ENCODE assay signal across 8 cellular contexts in genomic region chr6:29964553-29964903, GRCh38. TPM values are rescaled to one million over a fixed set of nuclear protein-coding genes. Genes with fewer than 3 reads are reported as not detected.
DNase-seq lines count a peak whose midpoint lies in the region; ATAC-seq and TF ChIP-seq lines count a peak whose summit lies in the region.

No MANE protein-coding gene starts in this region.

- peak overlapping the region; percentile 61 for H3K4me3 ChIP-seq in SJCRH30
- peak overlapping the region in 3 of 4 experiments; percentile 45 to 60 (median 50) for H3K4me3 ChIP-seq in fibroblast of lung (replicated peaks in 1 of 4; ENCODE audit: control extremely low read depth in 1 of 4, insufficient read depth in 1 of 4, low read depth in 3 of 4, low read length in 4 of 4)
- H3K4me3 ChIP-seq in skeletal muscle satellite cell (ENCODE audit: low read length), result peak overlapping the region; percentile 69

- H3K4me2 ChIP-seq in fibroblast of lung (ENCODE audit: extremely low read depth, insufficient read depth, low read length), result peak overlapping the region; percentile 92
- H3K4me2 ChIP-seq in skeletal muscle satellite cell (ENCODE audit: low read length), result peak overlapping the region; percentile 92

- H3K36me3 ChIP-seq in SJCRH30 (0 out of 2 replicates have a peak, but pooled peaks cover 2% of the 10 kb centered on the region), fibroblast of lung (ENCODE audit: control insufficient read depth, insufficient read depth, low read length) (no peaks in the 10 kb centered on the region), skeletal muscle satellite cell (ENCODE audit: insufficient read depth, low read length) (no peaks in the 10 kb centered on the region)

- H3K9ac ChIP-seq in fibroblast of lung (ENCODE audit: insufficient read depth, low read length) (no peak overlapping the region), skeletal muscle satellite cell (ENCODE audit: low read depth, low read length) (peak overlapping the region; percentile 77)

- no peaks in the 10 kb centered on the region for H4K20me1 ChIP-seq in fibroblast of lung (ENCODE audit: control insufficient read depth, extremely low read depth, insufficient read depth, low read length)

- peaks cover 30% of the 10 kb centered on the region for H3K4me1 ChIP-seq in SJCRH30
- H3K4me1 ChIP-seq in fibroblast of lung (ENCODE audit: control insufficient read depth, extremely low read depth, insufficient read depth, low read length), result peaks cover 9% of the 10 kb centered on the region
- peaks cover 32% of the 10 kb centered on the region for H3K4me1 ChIP-seq in skeletal muscle satellite cell (ENCODE audit: control insufficient read depth, insufficient read depth, low read length)

- peak overlapping the region; percentile 83 for H3K27ac ChIP-seq in SJCRH30
- H3K27ac ChIP-seq in fibroblast of lung (ENCODE audit: insufficient read depth, low read length), result peak overlapping the region; percentile 83

- peak overlapping the region; percentile 30 for H2AFZ ChIP-seq in fibroblast of lung (ENCODE audit: low read length)

- H3K9me3 ChIP-seq in SJCRH30 (replicated peaks) (no peaks in the 10 kb centered on the region), fibroblast of lung (ENCODE audit: control insufficient read depth, insufficient read depth, low read depth, low read length) (no peaks in the 10 kb centered on the region), skeletal muscle satellite cell (replicated peaks; ENCODE audit: low read length) (no peaks in the 10 kb centered on the region)

- TF ChIP-seq CTCF in fibroblast of lung (conservative IDR thresholded peaks at IDR 0.05 in 1 of 2, IDR thresholded peaks at IDR 0.05 in 1 of 2; ENCODE audit: low read depth in 1 of 2, low read length in 2 of 2), result no peak

- H3K27me3 ChIP-seq in SJCRH30, result no peaks in the 10 kb centered on the region
- no peaks in the 10 kb centered on the region for H3K27me3 ChIP-seq in fibroblast of lung (ENCODE audit: control insufficient read depth, insufficient read depth, low read length)
- no peaks in the 10 kb centered on the region for H3K27me3 ChIP-seq in skeletal muscle satellite cell (ENCODE audit: control insufficient read depth, insufficient read depth, low read length)

- no peak for DNase-seq in SJCRH30
- no peak for DNase-seq in fibroblast of lung (ENCODE audit: low read depth in 2 of 2)
- DNase-seq in COR-L47 (lab: John Stamatoyannopoulos, UW), result no peak
- no peak for DNase-seq in A172 (ENCODE audit: low spot score)
- no peak for DNase-seq in activated gamma-delta T cell (lab: John Stamatoyannopoulos, UW)

- peak; percentile 4 for ATAC-seq in GM19463 (IDR thresholded peaks at IDR 0.05; ENCODE audit: unreplicated experiment)
- no peak for ATAC-seq in HG03442 (IDR thresholded peaks at IDR 0.05; ENCODE audit: unreplicated experiment)

- H3K79me2 ChIP-seq in fibroblast of lung (ENCODE audit: control insufficient read depth, insufficient read depth, low read length), result no peaks in the 10 kb centered on the region

RNA-seq across cellular contexts. Expression of gene HLA-A, which starts 22.2 kb away (rescaled TPM):
- 0.08 and 0.22 TPM in 2 replicates for total RNA-seq in SJCRH30 (2014; rRNA removed; shearing (Covaris generic))
- total RNA-seq in fibroblast of lung, result 280 and 666 TPM in 2 replicates
- 272 and 630 TPM in 2 replicates for polyA plus RNA-seq in fibroblast of lung
- polyA plus RNA-seq in fibroblast of lung (2012), result 460 and 675 TPM in 2 replicates
- 343 and 357 TPM in 2 replicates for polyA minus RNA-seq in fibroblast of lung (ENCODE audit: low replicate concordance)
- 107 and 183 TPM in 2 replicates for total RNA-seq in skeletal muscle satellite cell (2012; rRNA removed)
- 244 and 284 TPM in 2 replicates for total RNA-seq in A172 (2014; rRNA removed; shearing (Covaris generic))

Comparison
In these comparisons a context has a peak if more than half of its experiments do, and no peak if none do; other contexts are left out.
1. RNA of gene HLA-A, which starts 22.2 kb away (total RNA-seq): 280 to 666 TPM in fibroblast of lung and 244 to 284 TPM in A172; 0.08 to 0.22 TPM in SJCRH30; every median in the first group is over 100 times any median in the second.
2. Peak in every context shown above with its lines, with median percentiles within 50 percentile points of each other: H3K4me3 ChIP-seq.